Comparison of ENCODE assay signal across 8 cellular contexts in the genomic region with DNA sequence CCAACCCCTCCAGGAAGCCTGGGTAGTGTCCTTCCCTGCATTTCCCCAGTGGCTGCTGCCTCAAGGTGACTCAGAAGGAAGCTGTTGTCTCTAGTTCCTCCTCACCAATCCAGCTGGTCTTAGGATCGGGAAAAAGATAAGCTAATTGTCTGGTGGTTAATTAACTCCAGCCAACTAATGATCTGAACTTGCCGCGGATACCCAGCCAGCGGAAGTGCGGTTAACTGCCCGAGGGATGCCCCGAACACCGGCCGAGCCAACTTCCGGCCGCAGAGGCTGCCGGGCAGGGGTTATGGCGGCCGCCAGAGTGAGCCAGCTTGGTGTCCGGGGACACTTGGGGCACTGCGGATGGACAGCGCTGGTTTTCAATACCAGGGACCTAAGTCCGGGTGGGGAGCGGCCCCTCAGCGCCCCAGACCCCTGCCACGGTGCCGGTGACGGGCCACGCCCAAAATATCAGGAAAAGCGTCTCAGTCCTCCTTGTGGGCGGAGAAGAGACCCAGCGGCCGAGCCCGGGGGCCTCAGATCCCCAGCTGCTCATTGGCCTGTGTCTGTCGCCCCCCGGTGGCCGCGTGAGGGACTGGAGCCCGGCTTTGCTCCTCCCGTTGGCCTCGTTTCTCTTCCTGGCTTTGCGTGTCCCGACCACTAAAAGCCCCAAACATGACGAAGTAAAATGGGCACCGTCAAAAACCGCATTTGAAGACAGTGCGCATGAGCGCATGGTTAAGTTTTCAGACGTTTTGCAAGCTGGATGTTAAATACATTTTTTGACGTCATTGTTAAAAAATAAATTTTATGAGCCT. TPM values are rescaled to one million over a fixed set of nuclear protein-coding genes. Genes with fewer than 3 reads are reported as not detected.
DNase-seq lines count a peak whose midpoint lies in the region; ATAC-seq, FAIRE-seq and TF ChIP-seq lines count a peak whose summit lies in the region.

No MANE protein-coding gene starts in this region.

- peak overlapping the region; percentile 73 for H3K4me3 ChIP-seq in CD8-positive, alpha-beta memory T cell (ENCODE audit: low read length)
- peak overlapping the region; percentile 29 to 61 (median 57) for H3K4me3 ChIP-seq in H1 (ENCODE audit: extremely low read depth in 1 of 4, insufficient read depth in 2 of 4, low read depth in 3 of 4, low read length in 4 of 4)
- peak overlapping the region; percentile 75 to 80 for H3K4me3 ChIP-seq in mesenchymal stem cell (ENCODE audit: insufficient read depth in 1 of 2, low read depth in 1 of 2, low read length in 2 of 2)

- peak; percentile 89 to 98 (median 94) for TF ChIP-seq CTCF in H1 (IDR thresholded peaks at IDR 0.05; ENCODE audit: control extremely low read depth in 1 of 3, insufficient read depth in 1 of 3, low read depth in 1 of 3, low read length in 3 of 3)

- H3K18ac ChIP-seq in H1 (ENCODE audit: extremely low read depth, low read length), result peak overlapping the region; percentile 97
- H3K18ac ChIP-seq in mesenchymal stem cell (ENCODE audit: low read depth in 1 of 2, low read length in 2 of 2), result peak overlapping the region; percentile 95 to 100

- WGBS in H1 (ENCODE audit: extremely low coverage in 1 of 2, insufficient coverage in 1 of 2, insufficient read length in 1 of 2, insufficient replicate concordance in 2 of 2, low coverage in 1 of 2, low lambda C conversion rate in 2 of 2, missing lambda C conversion rate in 1 of 2), 2 experiments, result 5% methylated on average over 40 of the region's 45 CpGs; no CpG with 5 or more reads in 1 of the 2 experiments
- WGBS in mesenchymal stem cell, result under 1% methylated on average over 38 of the region's 45 CpGs

- no peaks in the 10 kb centered on the region for H3K36me3 Mint-ChIP-seq in CD8-positive, alpha-beta memory T cell

- H3K79me2 ChIP-seq in H1 (ENCODE audit: control insufficient read depth in 1 of 2, insufficient read depth in 2 of 2, low read length in 2 of 2), result no peaks in the 10 kb centered on the region

- no peak for FAIRE-seq in H1 (lab: Jason Lieb, UNC)

- H3K27ac Mint-ChIP-seq in CD8-positive, alpha-beta memory T cell, result peak overlapping the region; percentile 75 to 96 (median 86)

- TF ChIP-seq EP300 in H1 (IDR thresholded peaks at IDR 0.05; ENCODE audit: borderline replicate concordance in 1 of 2, low read depth in 2 of 2, low read length in 2 of 2), result no peak

- H3K4me2 ChIP-seq in H1 (ENCODE audit: insufficient read depth in 1 of 2, low read depth in 2 of 2, low read length in 2 of 2) (peak overlapping the region; percentile 71 to 84), mesenchymal stem cell (ENCODE audit: low read length, poor library complexity, severe bottlenecking) (peak overlapping the region; percentile 86)

- peak in 1 of 2 experiments; percentile 83; a peak in 2 of 3 replicates for TF ChIP-seq POLR2A in H1 (IDR thresholded peaks at IDR 0.05; ENCODE audit: control extremely low read depth in 1 of 2, low read depth in 2 of 2, low read length in 2 of 2)

- H2AFZ ChIP-seq in H1 (ENCODE audit: low read length) (peak overlapping the region; percentile 100), mesenchymal stem cell (ENCODE audit: low read depth, low read length) (peak overlapping the region; percentile 97)

- H3K27me3 Mint-ChIP-seq in CD8-positive, alpha-beta memory T cell, result no peaks in the 10 kb centered on the region

- H2AK5ac ChIP-seq in H1 (ENCODE audit: low read depth, low read length) (no peak overlapping the region), mesenchymal stem cell (ENCODE audit: low read length, severe bottlenecking) (peak overlapping the region; percentile 88)

- H4K91ac ChIP-seq in H1 (replicated peaks; ENCODE audit: insufficient read length, low read length) (peak overlapping the region; percentile 18), mesenchymal stem cell (ENCODE audit: low read length) (peak overlapping the region; percentile 99)

- peak overlapping the region; percentile 79 for H3K27ac ChIP-seq in CD8-positive, alpha-beta memory T cell (ENCODE audit: low read depth, low read length)
- H3K27ac ChIP-seq in H1 (ENCODE audit: low read depth, low read length) (peak overlapping the region; percentile 58; the same call in 1 of the 2 replicates), mesenchymal stem cell (ENCODE audit: low read length, poor library complexity, severe bottlenecking) (peak overlapping the region; percentile 87)

- H3K9ac ChIP-seq in H1 (replicated peaks in 1 of 4; ENCODE audit: extremely low read depth in 1 of 4, low read depth in 3 of 4, low read length in 3 of 4) (peak overlapping the region in 2 of 4 experiments; percentile 20 to 29; a peak in 2 of 7 replicates), mesenchymal stem cell (ENCODE audit: low read length) (peak overlapping the region; percentile 91)

- CTCF ChIA-PET in CD8-positive, alpha-beta memory T cell (lab: Charles Lee), result interaction anchor here (0.8 to 3.4 kb wide), 22 partner anchors 12 to 212 kb away, joined by 3 to 51 read pairs (median 5); partner anchors contain the start of genes ELOB, FLYWCH1, FLYWCH2 and PRSS21
- CTCF ChIA-PET in H1 (lab: Charles Lee; ENCODE audit: partially characterized antibody), result interaction anchor here (0.7 to 6.5 kb wide), 30 partner anchors 9 to 170 kb away, joined by 3 to 90 read pairs (median 5); partner anchors contain the start of genes FLYWCH2, PRSS33 and PRSS41

- H4K8ac ChIP-seq in H1 (ENCODE audit: extremely low read depth, insufficient read depth, low read length) (peak overlapping the region; percentile 88; the same call in 1 of the 2 replicates), mesenchymal stem cell (ENCODE audit: low read length) (peak overlapping the region; percentile 100)

- H3K4me1 Mint-ChIP-seq in CD8-positive, alpha-beta memory T cell, result peaks cover 17 to 23% (median 20%) of the 10 kb centered on the region in 3 donors

- H2BK12ac ChIP-seq in H1 (ENCODE audit: low read depth, low read length), result no peak overlapping the region
- H2BK12ac ChIP-seq in mesenchymal stem cell (ENCODE audit: low read length in 2 of 2), result no peak overlapping the region

- peaks cover 2% of the 10 kb centered on the region; the same call in 1 of the 2 replicates for H3K23me2 ChIP-seq in H1 (ENCODE audit: low read depth, low read length)

- ATAC-seq in GM19455 (IDR thresholded peaks at IDR 0.05; ENCODE audit: unreplicated experiment), result peak; percentile 84

- no peak overlapping the region for H2BK20ac ChIP-seq in H1 (ENCODE audit: low read length)

- H3K4ac ChIP-seq in H1 (replicated peaks; ENCODE audit: insufficient read length, low read depth, low read length) (no peak overlapping the region), mesenchymal stem cell (ENCODE audit: low read depth in 1 of 2, low read length in 2 of 2) (peak overlapping the region; percentile 86 to 95)

- H4K20me1 ChIP-seq in H1 (replicated peaks in 1 of 2; ENCODE audit: control insufficient read depth in 1 of 2, insufficient read depth in 2 of 2, low read length in 2 of 2), result no peaks in the 10 kb centered on the region

- TF ChIP-seq RAD21 in H1 (IDR thresholded peaks at IDR 0.05 in 1 of 2, conservative IDR thresholded peaks at IDR 0.05 in 1 of 2; ENCODE audit: low read depth in 2 of 2, low read length in 2 of 2), result peak; percentile 91 to 94

- POLR2A ChIA-PET in CD8-positive, alpha-beta memory T cell (lab: Charles Lee), result interaction anchor here (0.6 to 1.8 kb wide), 4 partner anchors 15 to 195 kb away, joined by 3 to 19 read pairs (median 5); partner anchors contain the start of gene FLYWCH2
- POLR2A ChIA-PET in H1 (lab: Charles Lee; ENCODE audit: partially characterized antibody), result interaction anchor here (0.6 to 1.8 kb wide), 16 partner anchors 9 to 150 kb away, joined by 3 to 8 read pairs (median 4); partner anchors contain the start of genes CLDN6, ELOB, FLYWCH1 and FLYWCH2

- peak overlapping the region; percentile 73 for H4K5ac ChIP-seq in H1 (ENCODE audit: insufficient read length, low read depth, low read length)

- H2BK15ac ChIP-seq in H1 (ENCODE audit: low read length) (no peak overlapping the region), mesenchymal stem cell (ENCODE audit: low read depth, poor library complexity, severe bottlenecking) (peak overlapping the region; percentile 99)

- H3K56ac ChIP-seq in H1 (replicated peaks; ENCODE audit: insufficient read length, low read depth, low read length), result no peak overlapping the region

- no peaks in the 10 kb centered on the region for H3K27me3 ChIP-seq in CD8-positive, alpha-beta memory T cell (ENCODE audit: insufficient read depth, low read length, poor library complexity, severe bottlenecking)
- H3K27me3 ChIP-seq in H1 (replicated peaks in 1 of 4; ENCODE audit: control insufficient read depth in 3 of 4, extremely low read depth in 1 of 4, insufficient read depth in 3 of 4, low read length in 3 of 4) (peaks cover 7 to 40% (median 32%) of the 10 kb centered on the region in 4 experiments), mesenchymal stem cell (ENCODE audit: control insufficient read depth in 1 of 2, insufficient read depth in 1 of 2, low read length in 2 of 2) (peaks cover 0 to 12% of the 10 kb centered on the region in 2 experiments)

- H2BK5ac ChIP-seq in H1 (ENCODE audit: low read depth, low read length), result peak overlapping the region; percentile 85
- H2BK5ac ChIP-seq in mesenchymal stem cell (ENCODE audit: low read depth, low read length, poor library complexity, severe bottlenecking), result peak overlapping the region; percentile 54

- no peaks in the 10 kb centered on the region for H3K9me3 Mint-ChIP-seq in CD8-positive, alpha-beta memory T cell

- H3K23ac ChIP-seq in H1 (ENCODE audit: insufficient read length), result no peak overlapping the region
- H3K23ac ChIP-seq in mesenchymal stem cell (ENCODE audit: low read length in 2 of 2), result no peak overlapping the region

- H3K14ac ChIP-seq in H1 (ENCODE audit: insufficient read length) (no peak overlapping the region), mesenchymal stem cell (ENCODE audit: low read length in 2 of 2) (no peak overlapping the region)

- H3K9me3 ChIP-seq in CD8-positive, alpha-beta memory T cell (ENCODE audit: low read length), result no peaks in the 10 kb centered on the region
- H3K9me3 ChIP-seq in H1 (ENCODE audit: insufficient read depth in 2 of 2, low read depth in 1 of 2, low read length in 1 of 2) (no peaks in the 10 kb centered on the region), mesenchymal stem cell (ENCODE audit: control insufficient read depth, low read length) (no peaks in the 10 kb centered on the region)

- H3K4me3 Mint-ChIP-seq in CD8-positive, alpha-beta memory T cell, result peak overlapping the region; percentile 73 to 93 (median 87)

- no peak overlapping the region for H2BK120ac ChIP-seq in H1 (replicated peaks; ENCODE audit: low read depth, low read length)
- no peak overlapping the region for H2BK120ac ChIP-seq in mesenchymal stem cell (ENCODE audit: low read depth, low read length)

- H3K36me3 ChIP-seq in CD8-positive, alpha-beta memory T cell (ENCODE audit: insufficient read depth, low read length), result no peaks in the 10 kb centered on the region
- H3K36me3 ChIP-seq in H1 (ENCODE audit: control insufficient read depth in 2 of 4, insufficient read depth in 4 of 4, low read length in 3 of 4) (no peaks in the 10 kb centered on the region; a peak in 1 of 8 replicates), mesenchymal stem cell (ENCODE audit: control insufficient read depth in 1 of 2, insufficient read depth in 2 of 2, low read depth in 1 of 2, low read length in 2 of 2) (no peaks in the 10 kb centered on the region)

- peaks cover 13% of the 10 kb centered on the region for H3K4me1 ChIP-seq in CD8-positive, alpha-beta memory T cell (ENCODE audit: insufficient read depth, low read length)
- no peaks in the 10 kb centered on the region for H3K4me1 ChIP-seq in H1 (replicated peaks in 1 of 4; ENCODE audit: control insufficient read depth in 3 of 4, insufficient read depth in 4 of 4, low read length in 3 of 4)
- peaks cover 3% of the 10 kb centered on the region for H3K4me1 ChIP-seq in mesenchymal stem cell (ENCODE audit: control insufficient read depth, insufficient read depth, low read depth, low read length)

- DNase-seq in CD8-positive, alpha-beta memory T cell, result peak; percentile 93 to 96 (median 94)
- DNase-seq in HS-5 (ENCODE audit: low read depth), result peak; percentile 80
- peak; percentile 94 for DNase-seq in NK-92 treated with Interleukin-12 subunit alpha and Interleukin-12 subunit beta, amount 100 ng/mL, for 24 hours (lab: John Stamatoyannopoulos, UW)
- DNase-seq in activated CD8-positive, alpha-beta memory T cell treated with anti-CD3 and anti-CD28 coated beads for 48 hours (ENCODE audit: low read depth in 2 of 3, low spot score in 2 of 3), result peak; percentile 90 to 98 (median 97)
- peak; percentile 83 to 99 for DNase-seq in H1 (ENCODE audit: low read depth in 1 of 2, low spot score in 2 of 2)
- peak; percentile 97 for DNase-seq in mesenchymal stem cell
- DNase-seq in stimulated activated CD8-positive, alpha-beta memory T cell treated with anti-CD3 and anti-CD28 coated beads, Interleukin-12 subunit alpha, Interleukin-12 subunit beta, amount 100 ng/mL, for 24 hours (ENCODE audit: extremely low read depth), result peak; percentile 88

- no peaks in the 10 kb centered on the region for H3K79me1 ChIP-seq in H1 (ENCODE audit: low read depth, low read length)
- H3K79me1 ChIP-seq in mesenchymal stem cell (replicated peaks; ENCODE audit: low read length, poor library complexity, severe bottlenecking), result no peaks in the 10 kb centered on the region

RNA-seq across cellular contexts. Expression of gene PRSS22, which starts 10.2 kb away (rescaled TPM):
- total RNA-seq in CD8-positive, alpha-beta memory T cell, result not detected
- not detected for polyA plus RNA-seq in CD8-positive, alpha-beta memory T cell
- 2.7 and 4.4 TPM in 2 replicates for total RNA-seq in H1 (2021; fragmentation: NEBNext Ultra II Directional; extraction: Animal tissue kit (Norgen Biotek cat#: 25700))
- polyA plus RNA-seq in H1 (2011; rRNA removed), result 4.0 and 5.8 TPM in 2 replicates
- polyA plus RNA-seq in H1 (2011; cell fraction: cytosol; rRNA removed), result 5.2 TPM
- 20.5 TPM for polyA plus RNA-seq in H1 (2011; cell fraction: nucleus; rRNA removed)
- polyA plus RNA-seq in H1 (2012, experiment 1 of 2), result 1.5 to 4.3 TPM (median 2.9 TPM) in 4 replicates
- polyA plus RNA-seq in H1 (2012, experiment 2 of 2), result 1.6 TPM
- 3.5 TPM for polyA plus RNA-seq in H1 (2013, experiment 1 of 2)
- polyA plus RNA-seq in H1 (2013, experiment 2 of 2), result 3.1 TPM
- polyA minus RNA-seq in H1 (2011; rRNA and poly(A)+ RNA removed), result 1.3 and 1.7 TPM in 2 replicates
- polyA minus RNA-seq in H1 (2011; cell fraction: cytosol; rRNA and poly(A)+ RNA removed), result 1.3 TPM
- polyA minus RNA-seq in H1 (2011; cell fraction: nucleus; rRNA and poly(A)+ RNA removed), result 4.4 TPM
- not detected for polyA plus RNA-seq in mesenchymal stem cell (2013, experiment 1 of 2)
- not detected for polyA plus RNA-seq in mesenchymal stem cell (2013, experiment 2 of 2)

RNA-seq across cellular contexts. Expression of gene FLYWCH2, which starts 14.8 kb away (rescaled TPM):
- 10 to 100 TPM; 24.7 to 27.2 TPM for total RNA-seq in CD8-positive, alpha-beta memory T cell
- polyA plus RNA-seq in CD8-positive, alpha-beta memory T cell, result 24.0 TPM
- 16.4 and 20.2 TPM in 2 replicates for total RNA-seq in H1 (2021; fragmentation: NEBNext Ultra II Directional; extraction: Animal tissue kit (Norgen Biotek cat#: 25700))
- 30.7 and 43.8 TPM in 2 replicates for polyA plus RNA-seq in H1 (2011; rRNA removed)
- polyA plus RNA-seq in H1 (2011; cell fraction: cytosol; rRNA removed), result 44.9 TPM
- polyA plus RNA-seq in H1 (2011; cell fraction: nucleus; rRNA removed), result 27.4 TPM
- 17.1 to 25.9 TPM (median 22.0 TPM) in 4 replicates for polyA plus RNA-seq in H1 (2012, experiment 1 of 2)
- polyA plus RNA-seq in H1 (2012, experiment 2 of 2), result 24.5 TPM
- polyA plus RNA-seq in H1 (2013, experiment 1 of 2), result 16.8 TPM
- polyA plus RNA-seq in H1 (2013, experiment 2 of 2), result 16.0 TPM
- polyA minus RNA-seq in H1 (2011; rRNA and poly(A)+ RNA removed), result 4.6 and 5.4 TPM in 2 replicates
- 14.3 TPM for polyA minus RNA-seq in H1 (2011; cell fraction: cytosol; rRNA and poly(A)+ RNA removed)
- polyA minus RNA-seq in H1 (2011; cell fraction: nucleus; rRNA and poly(A)+ RNA removed), result 14.3 TPM
- 32.0 TPM for polyA plus RNA-seq in mesenchymal stem cell (2013, experiment 1 of 2)
- 33.1 TPM for polyA plus RNA-seq in mesenchymal stem cell (2013, experiment 2 of 2)

RNA-seq across cellular contexts. Expression of gene ZG16B, which starts 38.1 kb away (rescaled TPM):
- total RNA-seq in CD8-positive, alpha-beta memory T cell, result under 1 TPM; 0.29 to 0.74 TPM
- polyA plus RNA-seq in CD8-positive, alpha-beta memory T cell, result not detected
- total RNA-seq in H1 (2021; fragmentation: NEBNext Ultra II Directional; extraction: Animal tissue kit (Norgen Biotek cat#: 25700)), result not detected in 2 replicates
- 0.11 TPM in 1 of 2 replicates, not detected in the other for polyA plus RNA-seq in H1 (2011; rRNA removed)
- polyA plus RNA-seq in H1 (2011; cell fraction: cytosol; rRNA removed), result 0.17 TPM
- polyA plus RNA-seq in H1 (2011; cell fraction: nucleus; rRNA removed), result not detected
- polyA plus RNA-seq in H1 (2012, experiment 1 of 2), result not detected in 4 replicates
- not detected for polyA plus RNA-seq in H1 (2012, experiment 2 of 2)
- 0.06 TPM for polyA plus RNA-seq in H1 (2013, experiment 1 of 2)
- polyA plus RNA-seq in H1 (2013, experiment 2 of 2), result not detected
- polyA minus RNA-seq in H1 (2011; rRNA and poly(A)+ RNA removed), result 0.41 TPM in 1 of 2 replicates, not detected in the other
- polyA minus RNA-seq in H1 (2011; cell fraction: cytosol; rRNA and poly(A)+ RNA removed), result not detected
- polyA minus RNA-seq in H1 (2011; cell fraction: nucleus; rRNA and poly(A)+ RNA removed), result not detected
- 2.2 TPM for polyA plus RNA-seq in mesenchymal stem cell (2013, experiment 1 of 2)
- polyA plus RNA-seq in mesenchymal stem cell (2013, experiment 2 of 2), result 2.3 TPM

RNA-seq across cellular contexts. Expression of gene FLYWCH1, which starts 43.5 kb away (rescaled TPM):
- total RNA-seq in CD8-positive, alpha-beta memory T cell, result 10 to 100 TPM; 37.2 to 39.8 TPM
- polyA plus RNA-seq in CD8-positive, alpha-beta memory T cell, result 20.9 TPM
- total RNA-seq in H1 (2021; fragmentation: NEBNext Ultra II Directional; extraction: Animal tissue kit (Norgen Biotek cat#: 25700)), result 23.1 and 23.5 TPM in 2 replicates
- polyA plus RNA-seq in H1 (2011; rRNA removed), result 12.4 and 22.2 TPM in 2 replicates
- 14.3 TPM for polyA plus RNA-seq in H1 (2011; cell fraction: cytosol; rRNA removed)
- 29.4 TPM for polyA plus RNA-seq in H1 (2011; cell fraction: nucleus; rRNA removed)
- 10.6 to 15.2 TPM (median 13.5 TPM) in 4 replicates for polyA plus RNA-seq in H1 (2012, experiment 1 of 2)
- polyA plus RNA-seq in H1 (2012, experiment 2 of 2), result 19.6 TPM
- 10.4 TPM for polyA plus RNA-seq in H1 (2013, experiment 1 of 2)
- 9.2 TPM for polyA plus RNA-seq in H1 (2013, experiment 2 of 2)
- 5.1 and 10.5 TPM in 2 replicates for polyA minus RNA-seq in H1 (2011; rRNA and poly(A)+ RNA removed)
- 9.8 TPM for polyA minus RNA-seq in H1 (2011; cell fraction: cytosol; rRNA and poly(A)+ RNA removed)
- polyA minus RNA-seq in H1 (2011; cell fraction: nucleus; rRNA and poly(A)+ RNA removed), result 15.7 TPM
- 18.4 TPM for polyA plus RNA-seq in mesenchymal stem cell (2013, experiment 1 of 2)
- 17.3 TPM for polyA plus RNA-seq in mesenchymal stem cell (2013, experiment 2 of 2)

RNA-seq across cellular contexts. Expression of gene PRSS21, which starts 51.2 kb away (rescaled TPM):
- 1 to 10 TPM; 8.8 to 9.2 TPM for total RNA-seq in CD8-positive, alpha-beta memory T cell
- polyA plus RNA-seq in CD8-positive, alpha-beta memory T cell, result 13.6 TPM
- total RNA-seq in H1 (2021; fragmentation: NEBNext Ultra II Directional; extraction: Animal tissue kit (Norgen Biotek cat#: 25700)), result 1.0 and 2.7 TPM in 2 replicates
- 0.76 and 1.4 TPM in 2 replicates for polyA plus RNA-seq in H1 (2011; rRNA removed)
- polyA plus RNA-seq in H1 (2011; cell fraction: cytosol; rRNA removed), result 0.98 TPM
- polyA plus RNA-seq in H1 (2011; cell fraction: nucleus; rRNA removed), result 3.6 TPM
- polyA plus RNA-seq in H1 (2012, experiment 1 of 2), result 0.54 to 1.2 TPM (median 0.81 TPM) in 3 of 4 replicates, not detected in the other
- polyA plus RNA-seq in H1 (2012, experiment 2 of 2), result 0.51 TPM
- 1.2 TPM for polyA plus RNA-seq in H1 (2013, experiment 1 of 2)
- polyA plus RNA-seq in H1 (2013, experiment 2 of 2), result 0.96 TPM
- 0.32 TPM in 1 of 2 replicates, not detected in the other for polyA minus RNA-seq in H1 (2011; rRNA and poly(A)+ RNA removed)
- polyA minus RNA-seq in H1 (2011; cell fraction: cytosol; rRNA and poly(A)+ RNA removed), result 1.8 TPM
- 3.7 TPM for polyA minus RNA-seq in H1 (2011; cell fraction: nucleus; rRNA and poly(A)+ RNA removed)
- not detected for polyA plus RNA-seq in mesenchymal stem cell (2013, experiment 1 of 2)
- polyA plus RNA-seq in mesenchymal stem cell (2013, experiment 2 of 2), result not detected

Comparison
In these comparisons a context has a peak if more than half of its experiments do, and no peak if none do; other contexts are left out.
1. Peak in every context shown above with its lines: DNase-seq, ATAC-seq, H3K4me3 ChIP-seq and H3K27ac ChIP-seq.